Comparison of ENCODE assay signal across 2 cellular contexts in the genomic region with DNA sequence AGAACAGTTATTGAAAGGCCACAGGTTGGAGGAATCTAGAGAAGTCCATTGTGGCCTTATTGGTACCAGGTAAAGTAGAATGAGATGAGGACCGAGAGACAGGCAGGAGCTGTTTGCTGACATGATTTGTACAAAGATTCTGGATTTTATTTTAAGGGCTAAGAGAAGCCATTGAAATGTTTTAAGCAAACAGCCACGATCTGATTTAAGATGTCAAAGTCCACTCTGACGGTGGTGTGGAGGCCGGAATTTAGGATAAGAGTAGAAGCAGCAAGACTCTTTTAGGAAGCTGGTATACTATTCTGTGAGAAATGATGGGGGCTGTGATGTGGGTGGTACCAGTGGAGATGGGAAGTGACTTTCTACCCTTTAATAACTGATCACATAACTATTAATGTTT.
A peak's percentile ranks its signal among the peaks of the same experiment; 100 is the strongest.
TF ChIP-seq lines count a peak whose summit lies in the region.

No MANE protein-coding gene starts in this region.

TF ChIP-seq in HepG2, 621 proteins besides CTCF, POLR2A, EP300 and RAD21 (continued from another document):
- TF ChIP-seq ZNF362 (CRISPR knock-in tag; IDR thresholded peaks at IDR 0.05; ENCODE audit: borderline replicate concordance) (no peak), LRRFIP1 (CRISPR knock-in tag; conservative IDR thresholded peaks at IDR 0.05) (no peak), MTF2 (CRISPR knock-in tag; IDR thresholded peaks at IDR 0.05; ENCODE audit: borderline replicate concordance) (no peak), CREM (IDR thresholded peaks at IDR 0.05) (no peak), CREM (CRISPR knock-in tag; IDR thresholded peaks at IDR 0.05) (no peak), ZNF776 (CRISPR knock-in tag; IDR thresholded peaks at IDR 0.05) (no peak), RARG (CRISPR knock-in tag; IDR thresholded peaks at IDR 0.05; ENCODE audit: low read depth) (no peak), FOXO1 (CRISPR knock-in tag; IDR thresholded peaks at IDR 0.05) (no peak), IKZF1 (IDR thresholded peaks at IDR 0.05) (no peak)
- TF ChIP-seq, protein P1, sequence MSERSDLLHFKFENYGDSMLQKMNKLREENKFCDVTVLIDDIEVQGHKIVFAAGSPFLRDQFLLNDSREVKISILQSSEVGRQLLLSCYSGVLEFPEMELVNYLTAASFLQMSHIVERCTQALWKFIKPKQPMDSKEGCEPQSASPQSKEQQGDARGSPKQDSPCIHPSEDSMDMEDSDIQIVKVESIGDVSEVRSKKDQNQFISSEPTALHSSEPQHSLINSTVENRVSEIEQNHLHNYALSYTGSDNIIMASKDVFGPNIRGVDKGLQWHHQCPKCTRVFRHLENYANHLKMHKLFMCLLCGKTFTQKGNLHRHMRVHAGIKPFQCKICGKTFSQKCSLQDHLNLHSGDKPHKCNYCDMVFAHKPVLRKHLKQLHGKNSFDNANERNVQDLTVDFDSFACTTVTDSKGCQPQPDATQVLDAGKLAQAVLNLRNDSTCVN (CRISPR knock-in tag; IDR thresholded peaks at IDR 0.05; ENCODE audit: borderline replicate concordance): no peak
- TF ChIP-seq, protein P2, sequence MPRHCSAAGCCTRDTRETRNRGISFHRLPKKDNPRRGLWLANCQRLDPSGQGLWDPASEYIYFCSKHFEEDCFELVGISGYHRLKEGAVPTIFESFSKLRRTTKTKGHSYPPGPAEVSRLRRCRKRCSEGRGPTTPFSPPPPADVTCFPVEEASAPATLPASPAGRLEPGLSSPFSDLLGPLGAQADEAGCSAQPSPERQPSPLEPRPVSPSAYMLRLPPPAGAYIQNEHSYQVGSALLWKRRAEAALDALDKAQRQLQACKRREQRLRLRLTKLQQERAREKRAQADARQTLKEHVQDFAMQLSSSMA (CRISPR knock-in tag; IDR thresholded peaks at IDR 0.05): no peak

TF ChIP-seq in liver, 16 proteins besides CTCF, POLR2A, EP300 and RAD21 (continued from another document):
- peak in 1 of 2 donors; percentile 24 for TF ChIP-seq RXRA (IDR thresholded peaks at IDR 0.05)
- TF ChIP-seq YY1 (IDR thresholded peaks at IDR 0.05): peak; percentile 94
- no peak for TF ChIP-seq FOXA1 (IDR thresholded peaks at IDR 0.05)
- TF ChIP-seq HNF4A (conservative IDR thresholded peaks at IDR 0.05): peak; percentile 87 to 91
- peak; percentile 79 for TF ChIP-seq HNF4G (IDR thresholded peaks at IDR 0.05)
- no peak for TF ChIP-seq FOXA2 (IDR thresholded peaks at IDR 0.05)
